ENCODE assay signal across 8 cellular contexts in genomic region chr12:55728932-55729591, GRCh38. TPM values are rescaled to one million over a fixed set of nuclear protein-coding genes. Genes with fewer than 3 reads are reported as not detected.
DNase-seq lines count a peak whose midpoint lies in the region; ATAC-seq, FAIRE-seq and TF ChIP-seq lines count a peak whose summit lies in the region.

Gene CD63 (minus strand): TSS chr12:55729009. CDS start chr12:55728341, 668 bp downstream.

- ATAC-seq in CD4-positive, alpha-beta T cell (ENCODE audit: poor library complexity) = peak; percentile 42
- ATAC-seq in HG03432 (IDR thresholded peaks at IDR 0.05; ENCODE audit: unreplicated experiment) = peak; percentile 73

- H3K36me3 ChIP-seq in OCI-LY1 (ENCODE audit: insufficient read depth, low read length) = no peaks in the 10 kb centered on the region
- H3K36me3 ChIP-seq in esophagus (ENCODE audit: control insufficient read depth in 2 of 2, insufficient read depth in 2 of 2, low read length in 1 of 2) = peaks cover 0 to 13% of the 10 kb centered on the region in 2 donors
- peaks cover 29% of the 10 kb centered on the region for H3K36me3 ChIP-seq in mucosa of stomach (ENCODE audit: control insufficient read depth, insufficient read depth, low read length)

- peak in 7 of 10 experiments; percentile 33 to 55 (median 35) for DNase-seq in CD4-positive, alpha-beta T cell
- DNase-seq in GM19239 (ENCODE audit: insufficient read length, low spot score) = peak; percentile 85
- DNase-seq in activated T-cell treated with anti-CD3 and anti-CD28 coated beads, Interleukin-2, amount 50 U/mL, for 24 hours = peak; percentile 87
- peak; percentile 75 to 82 for DNase-seq in stimulated activated CD8-positive, alpha-beta memory T cell treated with anti-CD3 and anti-CD28 coated beads, Interleukin-7, amount 100 ng/mL, for 48 hours (ENCODE audit: extremely low read depth in 1 of 2, low read depth in 1 of 2)

- H3K4me1 Mint-ChIP-seq in CD4-positive, alpha-beta T cell (ENCODE audit: low read depth) = peaks cover 48% of the 10 kb centered on the region
- peaks cover 46% of the 10 kb centered on the region for H3K4me1 Mint-ChIP-seq in activated T-cell treated with anti-CD3 and anti-CD28 coated beads, Interleukin-2, amount 50 U/mL, for 24 hours (ENCODE audit: low read depth)

- peak within 1 kb of the TSS; percentile 95 for H3K4me2 ChIP-seq in OCI-LY1 (ENCODE audit: low read length)

- 0% methylated on average over 33 to 54 of the region's 54 CpGs for WGBS in esophagus, 2 donors

- H3K9ac ChIP-seq in OCI-LY1 (ENCODE audit: low read length) = peak within 1 kb of the TSS; percentile 82
- peak within 1 kb of the TSS; percentile 97 for H3K9ac ChIP-seq in mucosa of stomach (ENCODE audit: low read length)

- H3K79me2 ChIP-seq in OCI-LY1 (ENCODE audit: insufficient read depth, low read length) = no peaks in the 10 kb centered on the region

- H3F3A ChIP-seq in OCI-LY1 (ENCODE audit: insufficient read depth, low read length) = peaks cover 3% of the 10 kb centered on the region; the same call in 1 of the 2 replicates

- peak within 1 kb of the TSS; percentile 88 for H3K4me3 Mint-ChIP-seq in CD4-positive, alpha-beta T cell
- peak within 1 kb of the TSS; percentile 86 for H3K4me3 Mint-ChIP-seq in activated T-cell treated with anti-CD3 and anti-CD28 coated beads, Interleukin-2, amount 50 U/mL, for 24 hours

- H3K4me1 ChIP-seq in OCI-LY1 (ENCODE audit: insufficient read depth, low read length, severe bottlenecking) (peaks cover 37% of the 10 kb centered on the region), esophagus (ENCODE audit: control insufficient read depth in 2 of 2, insufficient read depth in 2 of 2, low read length in 1 of 2) (peaks cover 3 to 14% of the 10 kb centered on the region in 2 donors), mucosa of stomach (ENCODE audit: control insufficient read depth, insufficient read depth, low read length) (peaks cover 55% of the 10 kb centered on the region)

- CTCF ChIA-PET in CD4-positive, alpha-beta T cell (lab: Charles Lee) = interaction anchor here (0.9 to 2.8 kb wide), 4 partner anchors 9 to 68 kb away, joined by 3 to 24 read pairs (median 4); no protein-coding TSS in a partner anchor

- H3K27me3 ChIP-seq in CD4-positive, alpha-beta T cell (ENCODE audit: control insufficient read depth, insufficient read depth, low read length) = no peaks in the 10 kb centered on the region
- H3K27me3 ChIP-seq in OCI-LY1 (ENCODE audit: insufficient read depth, low read length) = no peaks in the 10 kb centered on the region
- H3K27me3 ChIP-seq in esophagus (ENCODE audit: control insufficient read depth in 1 of 2, insufficient read depth in 2 of 2, low read length in 2 of 2) = no peaks in the 10 kb centered on the region
- H3K27me3 ChIP-seq in mucosa of stomach (ENCODE audit: control insufficient read depth, insufficient read depth, low read length) = no peaks in the 10 kb centered on the region

- H4K20me1 ChIP-seq in OCI-LY1 (ENCODE audit: insufficient read depth, low read length) = no peaks in the 10 kb centered on the region

- peak; percentile 68 for FAIRE-seq in GM19239 (lab: Jason Lieb, UNC)

- POLR2A ChIA-PET in CD4-positive, alpha-beta T cell (lab: Charles Lee) = interaction anchor here (0.7 to 2.8 kb wide), 20 partner anchors 9 to 389 kb away, joined by 3 to 35 read pairs (median 5); partner anchors contain the start of genes BLOC1S1, DNAJC14, ORMDL2 and PA2G4

- peak within 1 kb of the TSS; percentile 76 for H3K4me3 ChIP-seq in OCI-LY1 (ENCODE audit: low read depth, low read length, poor library complexity, severe bottlenecking)
- H3K4me3 ChIP-seq in esophagus (ENCODE audit: low read depth in 1 of 2, low read length in 2 of 2) = peak within 1 kb of the TSS; percentile 73 to 79
- H3K4me3 ChIP-seq in mucosa of stomach (ENCODE audit: low read length) = peak within 1 kb of the TSS; percentile 99

- H3K9me2 ChIP-seq in OCI-LY1 (ENCODE audit: low read depth, low read length) = no peaks in the 10 kb centered on the region

- H3K27ac ChIP-seq in CD4-positive, alpha-beta T cell (ENCODE audit: low read depth, low read length) = peak within 1 kb of the TSS; percentile 57
- H3K27ac ChIP-seq in OCI-LY1 (ENCODE audit: low read depth, low read length, poor library complexity, severe bottlenecking) (peak within 1 kb of the TSS; percentile 52), esophagus (ENCODE audit: low read depth in 2 of 2, low read length in 1 of 2) (peak within 1 kb of the TSS; percentile 92 to 94)

- H3K36me3 Mint-ChIP-seq in CD4-positive, alpha-beta T cell (ENCODE audit: low read depth) = peaks cover 10% of the 10 kb centered on the region
- peaks cover 48% of the 10 kb centered on the region for H3K36me3 Mint-ChIP-seq in activated T-cell treated with anti-CD3 and anti-CD28 coated beads, Interleukin-2, amount 50 U/mL, for 24 hours (ENCODE audit: low read depth)

- H2AFZ ChIP-seq in OCI-LY1 (ENCODE audit: low read length) = peak within 1 kb of the TSS; percentile 35; the same call in 1 of the 2 replicates

- intact Hi-C loops in CD4-positive, alpha-beta T cell (cut with DNase I, micrococcal nuclease) = no loop called here

- no peaks in the 10 kb centered on the region for H3K27me3 Mint-ChIP-seq in CD4-positive, alpha-beta T cell
- H3K27me3 Mint-ChIP-seq in activated T-cell treated with anti-CD3 and anti-CD28 coated beads, Interleukin-2, amount 50 U/mL, for 24 hours = no peaks in the 10 kb centered on the region

- TF ChIP-seq CTCF in CD4-positive, alpha-beta T cell (IDR thresholded peaks at IDR 0.05) = no peak
- TF ChIP-seq CTCF in OCI-LY1 (IDR thresholded peaks at IDR 0.05; ENCODE audit: low read length) = no peak

- H3K9me3 Mint-ChIP-seq in CD4-positive, alpha-beta T cell = no peaks in the 10 kb centered on the region
- H3K9me3 Mint-ChIP-seq in activated T-cell treated with anti-CD3 and anti-CD28 coated beads, Interleukin-2, amount 50 U/mL, for 24 hours = no peaks in the 10 kb centered on the region

- H3K9me3 ChIP-seq in CD4-positive, alpha-beta T cell (ENCODE audit: control insufficient read depth, low read length) = no peaks in the 10 kb centered on the region
- H3K9me3 ChIP-seq in OCI-LY1 (ENCODE audit: low read length) (no peaks in the 10 kb centered on the region), esophagus (ENCODE audit: control insufficient read depth in 2 of 2, insufficient read depth in 1 of 2, low read depth in 1 of 2, low read length in 1 of 2) (no peaks in the 10 kb centered on the region), mucosa of stomach (ENCODE audit: control insufficient read depth, low read length) (no peaks in the 10 kb centered on the region)

- H3K27ac Mint-ChIP-seq in CD4-positive, alpha-beta T cell = peak within 1 kb of the TSS; percentile 81
- H3K27ac Mint-ChIP-seq in activated T-cell treated with anti-CD3 and anti-CD28 coated beads, Interleukin-2, amount 50 U/mL, for 24 hours = peak within 1 kb of the TSS; percentile 95

RNA-seq across cellular contexts. Expression of gene CD63, which starts in this region (rescaled TPM):
- total RNA-seq in CD4-positive, alpha-beta T cell = 10 to 100 TPM; 34.0 to 36.4 TPM
- polyA plus RNA-seq in esophagus = 100 to 1,000 TPM; 334 to 463 TPM

Comparison
In these comparisons a context has a peak if more than half of its experiments do, and no peak if none do; other contexts are left out.
1. Peak in every context shown above with its lines: DNase-seq, ATAC-seq, H3K4me3 ChIP-seq and H3K27ac ChIP-seq.
2. DNase-seq: peak in every context shown above with its lines; median percentile 87 in activated T-cell treated with anti-CD3 and anti-CD28 coated beads, Interleukin-2, amount 50 U/mL, for 24 hours; 85 in GM19239; 78 in stimulated activated CD8-positive, alpha-beta memory T cell treated with anti-CD3 and anti-CD28 coated beads, Interleukin-7, amount 100 ng/mL, for 48 hours; 35 in CD4-positive, alpha-beta T cell.